In the genomic region with DNA sequence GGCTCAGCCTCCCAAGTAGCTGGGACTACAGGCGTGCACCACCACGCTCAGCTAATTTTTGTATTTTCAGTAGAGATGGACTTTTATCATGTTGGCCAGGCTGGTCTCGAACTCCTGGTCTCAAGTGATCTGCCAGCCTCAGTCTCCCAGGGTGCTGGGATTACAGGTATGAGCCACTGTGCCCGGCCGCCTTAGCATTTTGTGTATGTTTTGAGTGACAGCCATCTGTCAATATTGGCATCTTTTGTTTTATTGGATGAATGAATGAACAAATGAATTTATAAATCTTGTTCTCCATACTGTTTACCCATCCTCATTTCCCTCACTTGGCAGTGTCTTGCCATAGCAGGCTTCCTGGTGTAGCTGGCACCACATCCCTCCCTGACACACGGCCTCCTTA, we compare ENCODE assay signal across 10 cellular contexts. TPM values are rescaled to one million over a fixed set of nuclear protein-coding genes. Genes with fewer than 3 reads are reported as not detected.
"Had no signal": no experiment of that assay in that cellular context is flagged by ENCODE, and none has a peak within 500 bp of the region (broad histone marks: within the 10 kb centered on the region; RNA-seq: fewer than 3 reads in every experiment).

No MANE protein-coding gene starts in this region.

- H3K9me3 Mint-ChIP-seq: IgD-negative memory B cell had no signal

- H3K36me3 ChIP-seq: HAP-1 had no signal

- H2AFZ ChIP-seq: GM23248 had no signal

- DNase-seq: GM23248, GOT3, H7, KBM-7 had no signal

- H3K9me3 ChIP-seq: HAP-1 had no signal

- H3K4me1 ChIP-seq: HAP-1 had no signal

- H3K4me3 ChIP-seq: GM23248, HAP-1 had no signal

- H3K36me3 Mint-ChIP-seq: IgD-negative memory B cell had no signal

- H3K27ac Mint-ChIP-seq: IgD-negative memory B cell had no signal

- H3K4me3 Mint-ChIP-seq: IgD-negative memory B cell had no signal

- ATAC-seq: HCT116 had no signal

- H3K9ac ChIP-seq: GM23248, KMS-11 had no signal

- H3K27ac ChIP-seq: GM23248, KMS-11 had no signal

- H3K4me1 Mint-ChIP-seq: IgD-negative memory B cell had no signal

- H3K4me2 ChIP-seq: KMS-11 had no signal

- FAIRE-seq: HTR-8/SVneo had no signal

RNA-seq across cellular contexts. Expression of a gene that starts 34.0 kb away (rescaled TPM):
- total RNA-seq: GM23248, H4 had no signal
